22 cellular contexts compared by ENCODE assay signal in genomic region chr1:112144738-112145426, GRCh38.
DNase-seq lines count a peak whose midpoint lies in the region; ATAC-seq and TF ChIP-seq lines count a peak whose summit lies in the region.
"Had no signal": no experiment of that assay in that cellular context is flagged by ENCODE, and none has a peak within 500 bp of the region (broad histone marks: within the 10 kb centered on the region; RNA-seq: fewer than 3 reads in every experiment).

No MANE protein-coding gene starts in this region.

- WGBS in psoas muscle, 3 donors: 34 to 47% (median 35%) methylated on average over 4 of the region's 4 CpGs

- H3K4me3 ChIP-seq in psoas muscle (no peak overlapping the region), ascending aorta (no peak overlapping the region)
- H3K4me3 ChIP-seq: transverse colon had no signal

- H3K4me3 Mint-ChIP-seq in chondrocyte (ENCODE audit: unreplicated experiment): no peak overlapping the region
- H3K4me3 Mint-ChIP-seq: activated CD4-positive, alpha-beta memory T cell treated with anti-CD3 and anti-CD28 coated beads for 36 hours; activated naive CD8-positive, alpha-beta T cell treated with anti-CD3 and anti-CD28 coated beads, Interleukin-2, amount 50 U/mL, for 24 hours; HFFc6; stimulated activated naive CD8-positive, alpha-beta T cell treated with anti-CD3 and anti-CD28 coated beads, Interleukin-15, Interleukin-2, amounts not matched to agents 100 ng/mL and 50 ng/mL, for 24 hours had no signal

- H3K27ac Mint-ChIP-seq in chondrocyte (ENCODE audit: unreplicated experiment): no peak overlapping the region
- H3K27ac Mint-ChIP-seq: activated CD4-positive, alpha-beta memory T cell treated with anti-CD3 and anti-CD28 coated beads for 36 hours; activated naive CD8-positive, alpha-beta T cell treated with anti-CD3 and anti-CD28 coated beads, Interleukin-2, amount 50 U/mL, for 24 hours; HFFc6; stimulated activated naive CD8-positive, alpha-beta T cell treated with anti-CD3 and anti-CD28 coated beads, Interleukin-15, Interleukin-2, amounts not matched to agents 100 ng/mL and 50 ng/mL, for 24 hours had no signal

- H3K9me3 ChIP-seq in psoas muscle (no peaks in the 10 kb centered on the region), ascending aorta (peaks cover 0 to 6% of the 10 kb centered on the region in 2 donors)

- no peaks in the 10 kb centered on the region for H3K27me3 ChIP-seq in psoas muscle (ENCODE audit: insufficient read depth in 3 of 3, low read length in 2 of 3)
- H3K27me3 ChIP-seq in ascending aorta: no peaks in the 10 kb centered on the region
- H3K27me3 ChIP-seq: brain microvascular endothelial cell, transverse colon had no signal

- DNase-seq in NCI-H1092 treated with DMSO at 0.1 percent for 48 hours (lab: John Stamatoyannopoulos, UW): peak; percentile 23
- DNase-seq in NCI-H1092 (lab: John Stamatoyannopoulos, UW): no peak
- DNase-seq in NCI-H1694 (lab: John Stamatoyannopoulos, UW): peak; percentile 66
- DNase-seq in cerebellar cortex (ENCODE audit: low spot score): peak; percentile 62
- no peak for DNase-seq in psoas muscle
- no peak for DNase-seq in chondrocyte (ENCODE audit: low spot score)
- no peak for DNase-seq in ascending aorta (ENCODE audit: low spot score in 2 of 2)
- DNase-seq: activated CD4-positive, alpha-beta memory T cell treated with anti-CD3 and anti-CD28 coated beads for 36 hours; activated gamma-delta T cell; activated naive CD8-positive, alpha-beta T cell treated with anti-CD3 and anti-CD28 coated beads, Interleukin-2, amount 50 U/mL, for 24 hours; brain microvascular endothelial cell; cortex of kidney; HFFc6; mesenchymal stem cell; MV-4-11; naive B cell; occipital lobe; stimulated activated CD4-positive, alpha-beta T cell treated with anti-CD3 and anti-CD28 coated beads, Interleukin-12 subunit alpha, Interleukin-12 subunit beta, amount 100 ng/mL, for 4 hours; stimulated activated CD4-positive, alpha-beta T cell treated with anti-CD3 and anti-CD28 coated beads, Interleukin-4, amount 100 ng/mL, for 4 hours; transverse colon had no signal

- TF ChIP-seq CTCF in psoas muscle (IDR thresholded peaks at IDR 0.05) (no peak), chondrocyte (IDR thresholded peaks at IDR 0.05) (no peak), ascending aorta (IDR thresholded peaks at IDR 0.05) (no peak)

- peaks cover 10% of the 10 kb centered on the region for H3K27me3 Mint-ChIP-seq in chondrocyte (ENCODE audit: low read depth)

- H3K9me3 Mint-ChIP-seq in chondrocyte (ENCODE audit: low read depth): peaks cover 7% of the 10 kb centered on the region

- H3K36me3 Mint-ChIP-seq in chondrocyte (ENCODE audit: low read depth): no peaks in the 10 kb centered on the region
- H3K36me3 Mint-ChIP-seq: activated CD4-positive, alpha-beta memory T cell treated with anti-CD3 and anti-CD28 coated beads for 36 hours had no signal

- H3K27ac ChIP-seq in psoas muscle (no peak overlapping the region), ascending aorta (no peak overlapping the region)
- H3K27ac ChIP-seq: brain microvascular endothelial cell, transverse colon had no signal

- H3K4me1 Mint-ChIP-seq in chondrocyte (ENCODE audit: low read depth): no peaks in the 10 kb centered on the region
- H3K4me1 Mint-ChIP-seq: activated naive CD8-positive, alpha-beta T cell treated with anti-CD3 and anti-CD28 coated beads, Interleukin-2, amount 50 U/mL, for 24 hours; naive B cell had no signal

- H3K4me1 ChIP-seq in psoas muscle: peaks cover 11% of the 10 kb centered on the region
- H3K4me1 ChIP-seq in ascending aorta: no peaks in the 10 kb centered on the region
- H3K4me1 ChIP-seq: transverse colon had no signal

- ATAC-seq in psoas muscle (peak; percentile 89 to 97 (median 96)), HG03025 (IDR thresholded peaks at IDR 0.05; ENCODE audit: low FRiP score, unreplicated experiment) (no peak)
- ATAC-seq: activated naive CD8-positive, alpha-beta T cell treated with anti-CD3 and anti-CD28 coated beads, Interleukin-2, amount 50 U/mL, for 24 hours had no signal

- H3K36me3 ChIP-seq in psoas muscle (ENCODE audit: insufficient read depth in 1 of 2, low read depth in 1 of 2): no peaks in the 10 kb centered on the region
- no peaks in the 10 kb centered on the region for H3K36me3 ChIP-seq in ascending aorta
- H3K36me3 ChIP-seq: brain microvascular endothelial cell, transverse colon had no signal

- intact Hi-C loops in psoas muscle (cut with DNase I) (no loop called here), ascending aorta (cut with DNase I) (no loop called here)

Comparison
In these comparisons a context has a peak if more than half of its experiments do, and no peak if none do; other contexts are left out.
1. DNase-seq: peak in NCI-H1092 treated with DMSO at 0.1 percent for 48 hours (single experiment), NCI-H1694 (single experiment) and cerebellar cortex (single experiment); none in NCI-H1092 (single experiment), psoas muscle (0 of 2), chondrocyte (single experiment) and ascending aorta (0 of 2).